In genomic region chrX:84118769-84119168, GRCh38 we compare ENCODE assay signal across 17 cellular contexts.
"Had no signal": no experiment of that assay in that cellular context is flagged by ENCODE, and none has a peak within 500 bp of the region (broad histone marks: within the 10 kb centered on the region; RNA-seq: fewer than 3 reads in every experiment).

No MANE protein-coding gene starts in this region.

- H3K4me3 Mint-ChIP-seq: activated CD4-positive, alpha-beta memory T cell treated with anti-CD3 and anti-CD28 coated beads for 36 hours; activated naive CD8-positive, alpha-beta T cell treated with anti-CD3 and anti-CD28 coated beads, Interleukin-2, amount 50 U/mL, for 24 hours; effector memory CD8-positive, alpha-beta T cell; nephron had no signal

- H3K4me3 ChIP-seq: ascending aorta, lower lobe of right lung, sigmoid colon, upper lobe of left lung had no signal

- H3K27ac ChIP-seq: ascending aorta, lower lobe of right lung, sigmoid colon, upper lobe of left lung had no signal

- H3K9me3 Mint-ChIP-seq: activated CD4-positive, alpha-beta memory T cell treated with anti-CD3 and anti-CD28 coated beads for 36 hours; activated naive CD8-positive, alpha-beta T cell treated with anti-CD3 and anti-CD28 coated beads, Interleukin-2, amount 50 U/mL, for 24 hours; effector memory CD8-positive, alpha-beta T cell had no signal

- DNase-seq: activated CD4-positive, alpha-beta memory T cell treated with anti-CD3 and anti-CD28 coated beads for 36 hours; activated CD4-positive, CD25-positive, alpha-beta regulatory T cell treated with anti-CD3 and anti-CD28 coated beads, Interleukin-2, amount 50 U/mL, for 72 hours; activated gamma-delta T cell treated with Interleukin-2 at 50 U/mL for 16 hours; activated naive CD8-positive, alpha-beta T cell treated with anti-CD3 and anti-CD28 coated beads, Interleukin-2, amount 50 U/mL, for 24 hours; activated T-cell treated with anti-CD3 and anti-CD28 coated beads, Interleukin-2, amount 50 U/mL, for 48 hours; caudate nucleus; effector memory CD8-positive, alpha-beta T cell; erythroblast; lower lobe of right lung; occipital lobe; sigmoid colon; stimulated activated CD4-positive, alpha-beta T cell treated with anti-CD3 and anti-CD28 coated beads, Interleukin-12 subunit alpha, Interleukin-12 subunit beta, amount 100 ng/mL, for 4 hours; stimulated activated naive CD4-positive, alpha-beta T cell treated with Interleukin-2 at 50 U/mL for 16 hours; SW 1271; upper lobe of left lung had no signal

- H3K27me3 Mint-ChIP-seq: activated CD4-positive, alpha-beta memory T cell treated with anti-CD3 and anti-CD28 coated beads for 36 hours; activated naive CD8-positive, alpha-beta T cell treated with anti-CD3 and anti-CD28 coated beads, Interleukin-2, amount 50 U/mL, for 24 hours; effector memory CD8-positive, alpha-beta T cell had no signal

- H3K27me3 ChIP-seq: ascending aorta, sigmoid colon, upper lobe of left lung had no signal

- H3K27ac Mint-ChIP-seq: activated CD4-positive, alpha-beta memory T cell treated with anti-CD3 and anti-CD28 coated beads for 36 hours; activated naive CD8-positive, alpha-beta T cell treated with anti-CD3 and anti-CD28 coated beads, Interleukin-2, amount 50 U/mL, for 24 hours; effector memory CD8-positive, alpha-beta T cell had no signal

- H3K9me3 ChIP-seq: lower lobe of right lung, sigmoid colon, upper lobe of left lung had no signal

- ATAC-seq: activated naive CD8-positive, alpha-beta T cell treated with anti-CD3 and anti-CD28 coated beads, Interleukin-2, amount 50 U/mL, for 24 hours; effector memory CD8-positive, alpha-beta T cell; lower lobe of right lung had no signal

- H3K36me3 Mint-ChIP-seq: activated CD4-positive, alpha-beta memory T cell treated with anti-CD3 and anti-CD28 coated beads for 36 hours had no signal

- H3K4me1 Mint-ChIP-seq: activated naive CD8-positive, alpha-beta T cell treated with anti-CD3 and anti-CD28 coated beads, Interleukin-2, amount 50 U/mL, for 24 hours; nephron had no signal

- H3K4me1 ChIP-seq: ascending aorta, lower lobe of right lung, sigmoid colon, upper lobe of left lung had no signal

- H3K36me3 ChIP-seq: lower lobe of right lung, sigmoid colon, upper lobe of left lung had no signal
